20 cellular contexts compared by ENCODE assay signal in the genomic region with DNA sequence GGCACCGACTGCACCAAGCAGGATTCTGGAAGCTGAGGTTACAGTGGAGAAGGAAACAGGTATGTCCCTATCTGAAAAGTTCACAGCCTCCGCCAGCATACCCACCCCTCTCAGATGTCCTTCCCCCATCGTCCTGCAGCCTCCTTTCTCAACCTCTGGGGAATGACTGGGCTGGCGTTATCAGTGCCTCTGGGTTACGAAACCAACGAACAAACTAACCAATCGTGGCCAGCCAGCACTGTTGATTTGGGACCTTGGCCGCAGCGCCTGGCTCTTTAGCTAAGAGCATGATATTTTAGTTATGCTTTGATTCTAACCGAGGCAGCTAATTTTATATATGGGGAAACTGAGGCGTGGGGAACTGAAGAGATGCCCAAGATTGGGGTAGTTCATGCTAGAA.
"Had no signal": no experiment of that assay in that cellular context is flagged by ENCODE, and none has a peak within 500 bp of the region (broad histone marks: within the 10 kb centered on the region; RNA-seq: fewer than 3 reads in every experiment).

No MANE protein-coding gene starts in this region.

- H3K9me3 ChIP-seq: gastrocnemius medialis, mucosa of descending colon, psoas muscle, SJSA1 had no signal

- H3K4me1 ChIP-seq: gastrocnemius medialis, psoas muscle, SJSA1 had no signal

- H3K27ac Mint-ChIP-seq: activated naive CD4-positive, alpha-beta T cell treated with anti-CD3 and anti-CD28 coated beads, Interleukin-2, amount 50 U/mL, for 72 hours; endodermal cell; stimulated activated memory B cell treated with anti-CD40 and anti-IgM and Interleukin-4, amounts not matched to agents 10 μg/mL and 1 μg/mL and 100 μg/mL, for 72 hours had no signal

- H3K27me3 ChIP-seq: cardiac muscle cell, gastrocnemius medialis, SJSA1 had no signal

- H3K4me3 Mint-ChIP-seq: endodermal cell; naive B cell; neural crest cell; stimulated activated memory B cell treated with anti-CD40 and anti-IgM and Interleukin-4, amounts not matched to agents 10 μg/mL and 1 μg/mL and 100 μg/mL, for 72 hours had no signal

- H3K9me3 Mint-ChIP-seq: activated naive CD4-positive, alpha-beta T cell treated with anti-CD3 and anti-CD28 coated beads, Interleukin-2, amount 50 U/mL, for 72 hours; stimulated activated memory B cell treated with anti-CD40 and anti-IgM and Interleukin-4, amounts not matched to agents 10 μg/mL and 1 μg/mL and 100 μg/mL, for 72 hours had no signal

- H3K4me3 ChIP-seq: cardiac muscle cell, gastrocnemius medialis, mucosa of descending colon, psoas muscle, SJSA1, smooth muscle cell had no signal

- H3K36me3 ChIP-seq: cardiac muscle cell, gastrocnemius medialis, SJSA1 had no signal

- H3K4me1 Mint-ChIP-seq: endodermal cell; naive B cell; neural crest cell; stimulated activated memory B cell treated with anti-CD40 and anti-IgM and Interleukin-4, amounts not matched to agents 10 μg/mL and 1 μg/mL and 100 μg/mL, for 72 hours had no signal

- H3K27ac ChIP-seq: cardiac muscle cell, epithelial cell of prostate, gastrocnemius medialis, psoas muscle, SJSA1, VCaP had no signal

- H3K36me3 Mint-ChIP-seq: activated naive CD4-positive, alpha-beta T cell treated with anti-CD3 and anti-CD28 coated beads, Interleukin-2, amount 50 U/mL, for 72 hours; naive B cell; stimulated activated memory B cell treated with anti-CD40 and anti-IgM and Interleukin-4, amounts not matched to agents 10 μg/mL and 1 μg/mL and 100 μg/mL, for 72 hours had no signal

- ATAC-seq: activated naive CD4-positive, alpha-beta T cell treated with anti-CD3 and anti-CD28 coated beads, Interleukin-2, amount 50 U/mL, for 72 hours; gastrocnemius medialis; psoas muscle; sciatic nerve; stimulated activated memory B cell treated with anti-CD40 and anti-IgM and Interleukin-4, amounts not matched to agents 10 μg/mL and 1 μg/mL and 100 μg/mL, for 72 hours had no signal

- DNase-seq: activated CD4-positive, alpha-beta T cell treated with anti-CD3 and anti-CD28 coated beads for 1 hour; activated gamma-delta T cell; amniotic stem cell; endodermal cell; gastrocnemius medialis; mammary epithelial cell; naive B cell; psoas muscle; stimulated activated CD4-positive, alpha-beta T cell treated with anti-CD3 and anti-CD28 coated beads, Interleukin-4, amount 100 ng/mL, for 1 hour; T-helper 2 cell had no signal
